In the genomic region with DNA sequence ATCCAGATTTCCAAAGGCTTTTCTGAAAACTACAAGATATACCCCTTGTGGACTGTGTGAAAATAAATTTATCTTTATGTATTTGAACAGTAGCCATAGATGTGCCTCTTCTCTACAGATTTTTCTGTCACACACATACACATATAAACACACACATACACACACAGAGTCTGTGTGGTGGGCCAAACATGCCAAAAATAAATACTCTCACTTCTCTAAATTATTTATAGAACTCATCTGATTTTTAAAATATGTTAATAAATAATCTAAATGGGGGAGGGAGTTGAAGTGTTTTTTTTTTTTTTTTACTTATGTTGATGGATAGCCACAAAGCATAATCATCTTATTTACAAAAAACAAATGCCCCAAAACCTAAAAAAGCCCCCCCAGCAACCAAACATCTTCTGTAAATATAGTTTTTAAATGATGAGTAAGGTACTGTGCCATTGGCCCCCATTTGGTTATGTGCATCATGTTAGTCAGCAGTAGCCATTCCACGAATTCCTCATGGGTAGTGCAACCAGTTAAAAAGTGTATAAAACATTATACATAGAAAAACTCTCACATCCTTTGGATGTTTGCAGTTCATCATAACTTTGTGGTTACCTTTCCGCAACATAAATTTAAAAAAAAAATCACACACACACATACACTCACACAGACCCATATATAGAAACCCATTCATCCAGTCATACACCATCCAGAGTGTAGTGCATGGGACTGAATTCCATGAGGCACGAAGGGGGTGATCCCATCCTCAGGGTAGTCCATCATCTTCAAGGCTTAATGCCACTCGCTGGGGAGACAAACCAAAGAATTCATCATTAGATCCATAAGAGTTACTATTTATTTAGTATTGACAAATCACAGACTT, we compare ENCODE assay signal across 20 cellular contexts. TPM values are rescaled to one million over a fixed set of nuclear protein-coding genes. Genes with fewer than 3 reads are reported as not detected.
DNase-seq lines count a peak whose midpoint lies in the region; ATAC-seq and TF ChIP-seq lines count a peak whose summit lies in the region.
"Had no signal": no experiment of that assay in that cellular context is flagged by ENCODE, and none has a peak within 500 bp of the region (broad histone marks: within the 10 kb centered on the region; RNA-seq: fewer than 3 reads in every experiment).

No MANE protein-coding gene starts in this region.

- no peaks in the 10 kb centered on the region for H3K27me3 ChIP-seq in PC-3 (ENCODE audit: low read length)
- no peaks in the 10 kb centered on the region for H3K27me3 ChIP-seq in left lung

- H4K20me1 ChIP-seq in PC-3 (ENCODE audit: low read length) = no peaks in the 10 kb centered on the region

- H3K9me2 ChIP-seq in PC-3 (replicated peaks; ENCODE audit: low read length) = no peaks in the 10 kb centered on the region

- DNase-seq in AG04449 (ENCODE audit: low read depth, low spot score) (peak; percentile 98), GM03348 (ENCODE audit: low spot score) (peak; percentile 67), PC-3 (peak; percentile 17), fibroblast of pulmonary artery (ENCODE audit: low read depth) (peak; percentile 18), left lung (no peak), DMS114 treated with DMSO at 0.1 percent for 48 hours (lab: John Stamatoyannopoulos, UW; ENCODE audit: unreplicated experiment) (no peak), foreskin melanocyte (no peak)
- DNase-seq in activated CD4-positive, alpha-beta memory T cell treated with anti-CD3 and anti-CD28 coated beads for 36 hours = no peak
- DNase-seq: activated CD4-positive, alpha-beta T cell treated with anti-CD3 and anti-CD28 coated beads, Interleukin-2, amount 50 U/mL, for 4 hours; activated naive CD8-positive, alpha-beta T cell treated with anti-CD3 and anti-CD28 coated beads, Interleukin-2, amount 50 U/mL, for 24 hours; activated T-cell treated with anti-CD3 and anti-CD28 coated beads, Interleukin-2, amount 50 U/mL, for 48 hours; KBM-7; mesendoderm; NCI-H1105 treated with DMSO at 0.1 percent for 48 hours; NCI-H2171 treated with DMSO at 0.1 percent for 48 hours; RPMI8226; stimulated activated naive CD8-positive, alpha-beta T cell treated with anti-CD3 and anti-CD28 coated beads, Interleukin-15, amount 100 ng/mL, for 72 hours; SW 1271 had no signal

- no peak overlapping the region for H3K9ac ChIP-seq in PC-3 (ENCODE audit: low read length)

- no peaks in the 10 kb centered on the region for H3K79me2 ChIP-seq in PC-3 (ENCODE audit: low read length)

- H3K27ac ChIP-seq in PC-3 (ENCODE audit: low read length) (no peak overlapping the region), left lung (no peak overlapping the region)
- H3K27ac ChIP-seq: A549 had no signal

- no peaks in the 10 kb centered on the region for H3K9me3 Mint-ChIP-seq in activated CD4-positive, alpha-beta memory T cell treated with anti-CD3 and anti-CD28 coated beads for 36 hours
- H3K9me3 Mint-ChIP-seq: activated naive CD8-positive, alpha-beta T cell treated with anti-CD3 and anti-CD28 coated beads, Interleukin-2, amount 50 U/mL, for 24 hours; neural crest cell; stimulated activated naive CD8-positive, alpha-beta T cell treated with anti-CD3 and anti-CD28 coated beads, Interleukin-15, amount 100 ng/mL, for 72 hours had no signal

- no peak overlapping the region for H3K4me3 ChIP-seq in AG04449 (ENCODE audit: low read depth, low read length)
- no peak overlapping the region for H3K4me3 ChIP-seq in PC-3 (ENCODE audit: low read length)
- H3K4me3 ChIP-seq in fibroblast of pulmonary artery (replicated peaks; ENCODE audit: low read depth, low read length) = no peak overlapping the region
- H3K4me3 ChIP-seq in left lung = no peak overlapping the region
- H3K4me3 ChIP-seq: A549 had no signal

- H3K27me3 Mint-ChIP-seq in activated CD4-positive, alpha-beta memory T cell treated with anti-CD3 and anti-CD28 coated beads for 36 hours = no peaks in the 10 kb centered on the region
- H3K27me3 Mint-ChIP-seq: activated naive CD8-positive, alpha-beta T cell treated with anti-CD3 and anti-CD28 coated beads, Interleukin-2, amount 50 U/mL, for 24 hours; stimulated activated naive CD8-positive, alpha-beta T cell treated with anti-CD3 and anti-CD28 coated beads, Interleukin-15, amount 100 ng/mL, for 72 hours had no signal

- ATAC-seq in PC-3 (no peak), left lung (no peak)
- ATAC-seq: A549; activated naive CD8-positive, alpha-beta T cell treated with anti-CD3 and anti-CD28 coated beads, Interleukin-2, amount 50 U/mL, for 24 hours; stimulated activated naive CD8-positive, alpha-beta T cell treated with anti-CD3 and anti-CD28 coated beads, Interleukin-15, amount 100 ng/mL, for 72 hours had no signal

- no peak overlapping the region for H3K4me2 ChIP-seq in PC-3 (ENCODE audit: low read length)
- H3K4me2 ChIP-seq: A549 had no signal

- H2AFZ ChIP-seq in PC-3 (ENCODE audit: low read length) = no peak overlapping the region

- H3K27ac Mint-ChIP-seq in activated CD4-positive, alpha-beta memory T cell treated with anti-CD3 and anti-CD28 coated beads for 36 hours = no peak overlapping the region
- H3K27ac Mint-ChIP-seq: activated naive CD8-positive, alpha-beta T cell treated with anti-CD3 and anti-CD28 coated beads, Interleukin-2, amount 50 U/mL, for 24 hours; stimulated activated naive CD8-positive, alpha-beta T cell treated with anti-CD3 and anti-CD28 coated beads, Interleukin-15, amount 100 ng/mL, for 72 hours had no signal

- peaks cover 45% of the 10 kb centered on the region for H3K36me3 ChIP-seq in PC-3 (ENCODE audit: low read depth, low read length)
- H3K36me3 ChIP-seq in left lung = peaks cover 0 to 40% of the 10 kb centered on the region in 2 donors

- TF ChIP-seq CTCF in AG04449 (IDR thresholded peaks at IDR 0.05; ENCODE audit: insufficient read depth, low read length, missing control alignments) (no peak), PC-3 (conservative IDR thresholded peaks at IDR 0.05; ENCODE audit: low read depth, low read length) (no peak), fibroblast of pulmonary artery (IDR thresholded peaks at IDR 0.05; ENCODE audit: low read length, missing control alignments) (no peak), left lung (IDR thresholded peaks at IDR 0.05) (no peak)

- peaks cover 39% of the 10 kb centered on the region for H3K36me3 Mint-ChIP-seq in activated CD4-positive, alpha-beta memory T cell treated with anti-CD3 and anti-CD28 coated beads for 36 hours

- CTCF ChIA-PET in AG04449 (lab: Yijun Ruan, JAX) = interaction anchor here (1.4 kb wide), 1 partner anchor 31 kb away, joined by 4 read pairs; no protein-coding TSS in a partner anchor
- CTCF ChIA-PET in PC-3 (lab: Charles Lee) = no interaction called here
- CTCF ChIA-PET in activated CD4-positive, alpha-beta memory T cell treated with anti-CD3 and anti-CD28 coated beads for 36 hours (lab: Charles Lee) = interaction anchor here (1.0 kb wide), 1 partner anchor 32 kb away, joined by 4 read pairs; no protein-coding TSS in a partner anchor

- H3K4me1 ChIP-seq in PC-3 (ENCODE audit: insufficient read depth, low read length) (no peaks in the 10 kb centered on the region), left lung (no peaks in the 10 kb centered on the region)
- H3K4me1 ChIP-seq: A549 had no signal

- H3K4me1 Mint-ChIP-seq in activated CD4-positive, alpha-beta memory T cell treated with anti-CD3 and anti-CD28 coated beads for 36 hours (ENCODE audit: low read depth) = no peaks in the 10 kb centered on the region
- H3K4me1 Mint-ChIP-seq: activated naive CD8-positive, alpha-beta T cell treated with anti-CD3 and anti-CD28 coated beads, Interleukin-2, amount 50 U/mL, for 24 hours; neural crest cell; stimulated activated naive CD8-positive, alpha-beta T cell treated with anti-CD3 and anti-CD28 coated beads, Interleukin-15, amount 100 ng/mL, for 72 hours had no signal

- no TSS peak for BruUV-seq in PC-3 (replicated peaks; lab: Mats Ljungman, UMichigan)

- intact Hi-C loops in PC-3 (cut with micrococcal nuclease) (no loop called here), left lung (cut with DNase I) (no loop called here)
- intact Hi-C loops in activated CD4-positive, alpha-beta memory T cell treated with anti-CD3 and anti-CD28 coated beads for 36 hours (cut with micrococcal nuclease) = no loop called here

- H3K9me3 ChIP-seq in PC-3 (ENCODE audit: low read length) (no peaks in the 10 kb centered on the region), left lung (no peaks in the 10 kb centered on the region)
- H3K9me3 ChIP-seq: A549 had no signal

- POLR2A ChIA-PET in AG04449 (lab: Yijun Ruan, JAX) (no interaction called here), PC-3 (lab: Charles Lee; ENCODE audit: unreplicated experiment) (no interaction called here)
- POLR2A ChIA-PET in activated CD4-positive, alpha-beta memory T cell treated with anti-CD3 and anti-CD28 coated beads for 36 hours (lab: Charles Lee) = no interaction called here

- H3K4me3 Mint-ChIP-seq in activated CD4-positive, alpha-beta memory T cell treated with anti-CD3 and anti-CD28 coated beads for 36 hours = no peak overlapping the region
- H3K4me3 Mint-ChIP-seq: activated naive CD8-positive, alpha-beta T cell treated with anti-CD3 and anti-CD28 coated beads, Interleukin-2, amount 50 U/mL, for 24 hours; neural crest cell; stimulated activated naive CD8-positive, alpha-beta T cell treated with anti-CD3 and anti-CD28 coated beads, Interleukin-15, amount 100 ng/mL, for 72 hours had no signal

- H3F3A ChIP-seq in PC-3 (ENCODE audit: low read length, unreplicated experiment) = no peaks in the 10 kb centered on the region

RNA-seq across cellular contexts. Expression of a gene that starts 8.2 kb away (rescaled TPM):
- total RNA-seq in PC-3 (2014; rRNA removed) = 48.9 and 53.1 TPM in 2 replicates
- 10 to 100 TPM; 31.8 to 33.9 TPM for total RNA-seq in left lung
- total RNA-seq in activated CD4-positive, alpha-beta memory T cell treated with anti-CD3 and anti-CD28 coated beads for 36 hours = 10 to 100 TPM; 85.7 to 89.5 TPM

RNA-seq across cellular contexts. Expression of a gene that starts 26.1 kb away (rescaled TPM):
- total RNA-seq in PC-3 (2014; rRNA removed) = 44.1 and 47.7 TPM in 2 replicates
- total RNA-seq in left lung = 10 to 100 TPM; 50.5 to 55.4 TPM
- total RNA-seq in activated CD4-positive, alpha-beta memory T cell treated with anti-CD3 and anti-CD28 coated beads for 36 hours = 10 to 100 TPM; 34.0 to 37.4 TPM

RNA-seq across cellular contexts. Expression of a gene that starts 49.9 kb away (rescaled TPM):
- total RNA-seq in PC-3 (2014; rRNA removed) (19.6 and 27.1 TPM in 2 replicates), left lung (10 to 100 TPM; 19.1 to 31.4 TPM)
- 10 to 100 TPM; 19.6 to 20.7 TPM for total RNA-seq in activated CD4-positive, alpha-beta memory T cell treated with anti-CD3 and anti-CD28 coated beads for 36 hours

Comparison
In these comparisons a context has a peak if more than half of its experiments do, and no peak if none do; other contexts are left out.
1. DNase-seq: peak in AG04449 (single experiment), GM03348 (single experiment), PC-3 (single experiment) and fibroblast of pulmonary artery (single experiment); none in left lung (0 of 2), activated CD4-positive, alpha-beta memory T cell treated with anti-CD3 and anti-CD28 coated beads for 36 hours (single experiment), DMS114 treated with DMSO at 0.1 percent for 48 hours (single experiment) and foreskin melanocyte (single experiment).